ENCODE assay signal across 1 cellular context in genomic region chr18:46161721-46162421, GRCh38.
TF ChIP-seq lines count a peak whose summit lies in the region.

No MANE protein-coding gene starts in this region.

TF ChIP-seq in K562, 482 proteins besides CTCF, POLR2A, EP300 and RAD21 (continued from another document and continues in another):
- TF ChIP-seq BCLAF1 (IDR thresholded peaks at IDR 0.05; ENCODE audit: borderline replicate concordance in 1 of 2, control insufficient read depth in 1 of 2, low read depth in 2 of 2, low read length in 1 of 2), result no peak
- TF ChIP-seq, protein P1, sequence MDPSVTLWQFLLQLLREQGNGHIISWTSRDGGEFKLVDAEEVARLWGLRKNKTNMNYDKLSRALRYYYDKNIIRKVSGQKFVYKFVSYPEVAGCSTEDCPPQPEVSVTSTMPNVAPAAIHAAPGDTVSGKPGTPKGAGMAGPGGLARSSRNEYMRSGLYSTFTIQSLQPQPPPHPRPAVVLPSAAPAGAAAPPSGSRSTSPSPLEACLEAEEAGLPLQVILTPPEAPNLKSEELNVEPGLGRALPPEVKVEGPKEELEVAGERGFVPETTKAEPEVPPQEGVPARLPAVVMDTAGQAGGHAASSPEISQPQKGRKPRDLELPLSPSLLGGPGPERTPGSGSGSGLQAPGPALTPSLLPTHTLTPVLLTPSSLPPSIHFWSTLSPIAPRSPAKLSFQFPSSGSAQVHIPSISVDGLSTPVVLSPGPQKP (CRISPR knock-in tag; IDR thresholded peaks at IDR 0.05), result no peak
- no peak for TF ChIP-seq RBBP5 (IDR thresholded peaks at IDR 0.05; ENCODE audit: borderline replicate concordance, insufficient read depth, low read length, poor library complexity, severe bottlenecking)
- TF ChIP-seq ESRRB (CRISPR knock-in tag; IDR thresholded peaks at IDR 0.05; ENCODE audit: borderline replicate concordance), result no peak
- no peak for TF ChIP-seq ZNF518B (CRISPR knock-in tag; IDR thresholded peaks at IDR 0.05)
- no peak for TF ChIP-seq POLR2G (IDR thresholded peaks at IDR 0.05; ENCODE audit: low read depth, low read length)
- no peak for TF ChIP-seq NBN (IDR thresholded peaks at IDR 0.05; ENCODE audit: low read depth)
- TF ChIP-seq CBX3 (IDR thresholded peaks at IDR 0.05; ENCODE audit: borderline replicate concordance in 1 of 2, low read length in 2 of 2), result no peak
- TF ChIP-seq PHB (CRISPR knock-in tag; IDR thresholded peaks at IDR 0.05), result no peak
- TF ChIP-seq ZFP36 (IDR thresholded peaks at IDR 0.05; ENCODE audit: low read depth, low read length, partially characterized antibody), result no peak
- TF ChIP-seq RBM17 (IDR thresholded peaks at IDR 0.05; ENCODE audit: borderline replicate concordance, low read depth, low read length), result no peak
- TF ChIP-seq SMARCA5 (IDR thresholded peaks at IDR 0.05), result no peak
- TF ChIP-seq, protein P2, sequence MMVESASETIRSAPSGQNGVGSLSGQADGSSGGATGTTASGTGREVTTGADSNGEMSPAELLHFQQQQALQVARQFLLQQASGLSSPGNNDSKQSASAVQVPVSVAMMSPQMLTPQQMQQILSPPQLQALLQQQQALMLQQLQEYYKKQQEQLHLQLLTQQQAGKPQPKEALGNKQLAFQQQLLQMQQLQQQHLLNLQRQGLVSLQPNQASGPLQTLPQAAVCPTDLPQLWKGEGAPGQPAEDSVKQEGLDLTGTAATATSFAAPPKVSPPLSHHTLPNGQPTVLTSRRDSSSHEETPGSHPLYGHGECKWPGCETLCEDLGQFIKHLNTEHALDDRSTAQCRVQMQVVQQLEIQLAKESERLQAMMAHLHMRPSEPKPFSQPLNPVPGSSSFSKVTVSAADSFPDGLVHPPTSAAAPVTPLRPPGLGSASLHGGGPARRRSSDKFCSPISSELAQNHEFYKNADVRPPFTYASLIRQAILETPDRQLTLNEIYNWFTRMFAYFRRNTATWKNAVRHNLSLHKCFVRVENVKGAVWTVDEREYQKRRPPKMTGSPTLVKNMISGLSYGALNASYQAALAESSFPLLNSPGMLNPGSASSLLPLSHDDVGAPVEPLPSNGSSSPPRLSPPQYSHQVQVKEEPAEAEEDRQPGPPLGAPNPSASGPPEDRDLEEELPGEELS (CRISPR knock-in tag; IDR thresholded peaks at IDR 0.05; ENCODE audit: borderline replicate concordance), result no peak
- TF ChIP-seq CAMTA2 (CRISPR knock-in tag; conservative IDR thresholded peaks at IDR 0.05), result no peak
- no peak for TF ChIP-seq CREB3L1 (IDR thresholded peaks at IDR 0.05; ENCODE audit: borderline replicate concordance, low read depth)
- no peak for TF ChIP-seq STAG1 (CRISPR knock-in tag; IDR thresholded peaks at IDR 0.05; ENCODE audit: borderline replicate concordance)
- no peak for TF ChIP-seq TFAP4 (CRISPR knock-in tag; IDR thresholded peaks at IDR 0.05; ENCODE audit: borderline replicate concordance)
- no peak for TF ChIP-seq YBX1 (IDR thresholded peaks at IDR 0.05)
- TF ChIP-seq, protein P3, sequence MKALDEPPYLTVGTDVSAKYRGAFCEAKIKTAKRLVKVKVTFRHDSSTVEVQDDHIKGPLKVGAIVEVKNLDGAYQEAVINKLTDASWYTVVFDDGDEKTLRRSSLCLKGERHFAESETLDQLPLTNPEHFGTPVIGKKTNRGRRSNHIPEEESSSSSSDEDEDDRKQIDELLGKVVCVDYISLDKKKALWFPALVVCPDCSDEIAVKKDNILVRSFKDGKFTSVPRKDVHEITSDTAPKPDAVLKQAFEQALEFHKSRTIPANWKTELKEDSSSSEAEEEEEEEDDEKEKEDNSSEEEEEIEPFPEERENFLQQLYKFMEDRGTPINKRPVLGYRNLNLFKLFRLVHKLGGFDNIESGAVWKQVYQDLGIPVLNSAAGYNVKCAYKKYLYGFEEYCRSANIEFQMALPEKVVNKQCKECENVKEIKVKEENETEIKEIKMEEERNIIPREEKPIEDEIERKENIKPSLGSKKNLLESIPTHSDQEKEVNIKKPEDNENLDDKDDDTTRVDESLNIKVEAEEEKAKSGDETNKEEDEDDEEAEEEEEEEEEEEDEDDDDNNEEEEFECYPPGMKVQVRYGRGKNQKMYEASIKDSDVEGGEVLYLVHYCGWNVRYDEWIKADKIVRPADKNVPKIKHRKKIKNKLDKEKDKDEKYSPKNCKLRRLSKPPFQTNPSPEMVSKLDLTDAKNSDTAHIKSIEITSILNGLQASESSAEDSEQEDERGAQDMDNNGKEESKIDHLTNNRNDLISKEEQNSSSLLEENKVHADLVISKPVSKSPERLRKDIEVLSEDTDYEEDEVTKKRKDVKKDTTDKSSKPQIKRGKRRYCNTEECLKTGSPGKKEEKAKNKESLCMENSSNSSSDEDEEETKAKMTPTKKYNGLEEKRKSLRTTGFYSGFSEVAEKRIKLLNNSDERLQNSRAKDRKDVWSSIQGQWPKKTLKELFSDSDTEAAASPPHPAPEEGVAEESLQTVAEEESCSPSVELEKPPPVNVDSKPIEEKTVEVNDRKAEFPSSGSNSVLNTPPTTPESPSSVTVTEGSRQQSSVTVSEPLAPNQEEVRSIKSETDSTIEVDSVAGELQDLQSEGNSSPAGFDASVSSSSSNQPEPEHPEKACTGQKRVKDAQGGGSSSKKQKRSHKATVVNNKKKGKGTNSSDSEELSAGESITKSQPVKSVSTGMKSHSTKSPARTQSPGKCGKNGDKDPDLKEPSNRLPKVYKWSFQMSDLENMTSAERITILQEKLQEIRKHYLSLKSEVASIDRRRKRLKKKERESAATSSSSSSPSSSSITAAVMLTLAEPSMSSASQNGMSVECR (CRISPR knock-in tag; IDR thresholded peaks at IDR 0.05), result no peak
- TF ChIP-seq ZNF644 (tag; IDR thresholded peaks at IDR 0.05; ENCODE audit: low read depth), result peak; percentile 97
- TF ChIP-seq RBM39 (optimal IDR thresholded peaks at IDR 0.05; ENCODE audit: low read depth, low read length), result no peak
- no peak for TF ChIP-seq NR3C1 (CRISPR knock-in tag; IDR thresholded peaks at IDR 0.05)
- TF ChIP-seq SMAD2 (IDR thresholded peaks at IDR 0.05; ENCODE audit: low read depth, low read length), result no peak
- TF ChIP-seq SMARCA4 (IDR thresholded peaks at IDR 0.05), result no peak
- TF ChIP-seq, protein P4, sequence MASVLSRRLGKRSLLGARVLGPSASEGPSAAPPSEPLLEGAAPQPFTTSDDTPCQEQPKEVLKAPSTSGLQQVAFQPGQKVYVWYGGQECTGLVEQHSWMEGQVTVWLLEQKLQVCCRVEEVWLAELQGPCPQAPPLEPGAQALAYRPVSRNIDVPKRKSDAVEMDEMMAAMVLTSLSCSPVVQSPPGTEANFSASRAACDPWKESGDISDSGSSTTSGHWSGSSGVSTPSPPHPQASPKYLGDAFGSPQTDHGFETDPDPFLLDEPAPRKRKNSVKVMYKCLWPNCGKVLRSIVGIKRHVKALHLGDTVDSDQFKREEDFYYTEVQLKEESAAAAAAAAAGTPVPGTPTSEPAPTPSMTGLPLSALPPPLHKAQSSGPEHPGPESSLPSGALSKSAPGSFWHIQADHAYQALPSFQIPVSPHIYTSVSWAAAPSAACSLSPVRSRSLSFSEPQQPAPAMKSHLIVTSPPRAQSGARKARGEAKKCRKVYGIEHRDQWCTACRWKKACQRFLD (CRISPR knock-in tag; IDR thresholded peaks at IDR 0.05), result peak; percentile 99
- no peak for TF ChIP-seq SMARCE1 (IDR thresholded peaks at IDR 0.05)
- no peak for TF ChIP-seq ETV6 (IDR thresholded peaks at IDR 0.05; ENCODE audit: borderline replicate concordance in 1 of 2, low read depth in 2 of 2, low read length in 1 of 2)
- TF ChIP-seq ETV6 (CRISPR knock-in tag; IDR thresholded peaks at IDR 0.05; ENCODE audit: borderline replicate concordance), result no peak
- TF ChIP-seq KAT7 (CRISPR knock-in tag; IDR thresholded peaks at IDR 0.05; ENCODE audit: borderline replicate concordance), result no peak
- TF ChIP-seq ZNF23 (CRISPR knock-in tag; IDR thresholded peaks at IDR 0.05), result peak; percentile 77; the same call in 1 of the 2 replicates
- TF ChIP-seq ZNF695 (CRISPR knock-in tag; IDR thresholded peaks at IDR 0.05), result 0 out of 2 replicates have a peak, but pooled peaks have one; percentile 37
- no peak for TF ChIP-seq ARNT (IDR thresholded peaks at IDR 0.05)
- no peak for TF ChIP-seq JUNB (CRISPR knock-in tag; conservative IDR thresholded peaks at IDR 0.05)
- no peak for TF ChIP-seq SRSF1 (IDR thresholded peaks at IDR 0.05; ENCODE audit: low read depth, low read length)
- no peak for TF ChIP-seq MYNN (IDR thresholded peaks at IDR 0.05)
- no peak for TF ChIP-seq MYNN (CRISPR knock-in tag; IDR thresholded peaks at IDR 0.05)
- TF ChIP-seq PTRF (tag; IDR thresholded peaks at IDR 0.05), result peak; percentile 96
- TF ChIP-seq MCM2 (IDR thresholded peaks at IDR 0.05; ENCODE audit: low read depth), result no peak
- TF ChIP-seq MEIS2 (IDR thresholded peaks at IDR 0.05; ENCODE audit: partially characterized antibody), result no peak
- TF ChIP-seq STAT5B (CRISPR knock-in tag; IDR thresholded peaks at IDR 0.05), result no peak; the same call in 1 of the 2 replicates
- no peak for TF ChIP-seq MAX (CRISPR knock-in tag; IDR thresholded peaks at IDR 0.05)
- no peak for TF ChIP-seq ZKSCAN1 (IDR thresholded peaks at IDR 0.05; ENCODE audit: low read depth, low read length)
- peak; percentile 97 for TF ChIP-seq SMAD4 (CRISPR knock-in tag; conservative IDR thresholded peaks at IDR 0.05)
- TF ChIP-seq, protein P5, sequence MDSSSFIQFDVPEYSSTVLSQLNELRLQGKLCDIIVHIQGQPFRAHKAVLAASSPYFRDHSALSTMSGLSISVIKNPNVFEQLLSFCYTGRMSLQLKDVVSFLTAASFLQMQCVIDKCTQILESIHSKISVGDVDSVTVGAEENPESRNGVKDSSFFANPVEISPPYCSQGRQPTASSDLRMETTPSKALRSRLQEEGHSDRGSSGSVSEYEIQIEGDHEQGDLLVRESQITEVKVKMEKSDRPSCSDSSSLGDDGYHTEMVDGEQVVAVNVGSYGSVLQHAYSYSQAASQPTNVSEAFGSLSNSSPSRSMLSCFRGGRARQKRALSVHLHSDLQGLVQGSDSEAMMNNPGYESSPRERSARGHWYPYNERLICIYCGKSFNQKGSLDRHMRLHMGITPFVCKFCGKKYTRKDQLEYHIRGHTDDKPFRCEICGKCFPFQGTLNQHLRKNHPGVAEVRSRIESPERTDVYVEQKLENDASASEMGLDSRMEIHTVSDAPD (CRISPR knock-in tag; IDR thresholded peaks at IDR 0.05), result peak; percentile 71; the same call in 1 of the 2 replicates
- no peak for TF ChIP-seq SREBF2 (CRISPR knock-in tag; IDR thresholded peaks at IDR 0.05)
